Comparison of ENCODE assay signal across 8 cellular contexts in genomic region chr7:2555121-2556052, GRCh38. TPM values are rescaled to one million over a fixed set of nuclear protein-coding genes. Genes with fewer than 3 reads are reported as not detected.
DNase-seq lines count a peak whose midpoint lies in the region; ATAC-seq and TF ChIP-seq lines count a peak whose summit lies in the region.

TSS of gene BRAT1 (minus strand) at chr7:2555524. CDS start at chr7:2554431, 1,093 bp downstream.

- peaks cover 13% of the 10 kb centered on the region for H3K4me1 ChIP-seq in thymus (ENCODE audit: control insufficient read depth, insufficient read depth, low read length)

- H3K4me1 Mint-ChIP-seq in activated naive CD8-positive, alpha-beta T cell (ENCODE audit: low read depth): peaks cover 30% of the 10 kb centered on the region
- peaks cover 5% of the 10 kb centered on the region for H3K4me1 Mint-ChIP-seq in glutamatergic neuron (ENCODE audit: low read depth, unreplicated experiment)
- peaks cover 28% of the 10 kb centered on the region for H3K4me1 Mint-ChIP-seq in osteocyte (ENCODE audit: unreplicated experiment)

- peak within 1 kb of the TSS; percentile 86 for H3K4me3 ChIP-seq in thymus (ENCODE audit: low read length)

- peak within 1 kb of the TSS; percentile 90 for H3K4me3 Mint-ChIP-seq in activated naive CD8-positive, alpha-beta T cell
- peak within 1 kb of the TSS; percentile 80 for H3K4me3 Mint-ChIP-seq in glutamatergic neuron (ENCODE audit: unreplicated experiment)
- peak within 1 kb of the TSS; percentile 81 for H3K4me3 Mint-ChIP-seq in osteocyte (ENCODE audit: unreplicated experiment)

- peaks cover 4% of the 10 kb centered on the region for H3K27me3 ChIP-seq in thymus (ENCODE audit: control insufficient read depth, insufficient read depth)

- under 1% methylated on average over 79 of the region's 79 CpGs for WGBS in thymus

- H3K9me3 Mint-ChIP-seq in activated naive CD8-positive, alpha-beta T cell (ENCODE audit: low read depth): no peaks in the 10 kb centered on the region
- peaks cover 12% of the 10 kb centered on the region for H3K9me3 Mint-ChIP-seq in glutamatergic neuron (ENCODE audit: unreplicated experiment)
- no peaks in the 10 kb centered on the region for H3K9me3 Mint-ChIP-seq in osteocyte (ENCODE audit: unreplicated experiment)

- H3K9me3 ChIP-seq in thymus (ENCODE audit: control insufficient read depth): no peaks in the 10 kb centered on the region

- H3K27ac Mint-ChIP-seq in activated naive CD8-positive, alpha-beta T cell: peak within 1 kb of the TSS; percentile 90
- H3K27ac Mint-ChIP-seq in glutamatergic neuron (ENCODE audit: unreplicated experiment): peak within 1 kb of the TSS; percentile 82
- H3K27ac Mint-ChIP-seq in osteocyte (ENCODE audit: unreplicated experiment): peak within 1 kb of the TSS; percentile 83

- DNase-seq in NCI-H1092 treated with DMSO at 0.1 percent for 48 hours (lab: John Stamatoyannopoulos, UW) (peak; percentile 95), SKM-1 (lab: John Stamatoyannopoulos, UW; ENCODE audit: unreplicated experiment) (peak; percentile 85), glutamatergic neuron (peak; percentile 98), osteocyte (ENCODE audit: extremely low spot score, unreplicated experiment) (peak; percentile 98)

- H3K36me3 Mint-ChIP-seq in activated naive CD8-positive, alpha-beta T cell: peaks cover 4% of the 10 kb centered on the region
- H3K36me3 Mint-ChIP-seq in glutamatergic neuron (ENCODE audit: unreplicated experiment): no peaks in the 10 kb centered on the region
- H3K36me3 Mint-ChIP-seq in osteocyte (ENCODE audit: unreplicated experiment): peaks cover 5% of the 10 kb centered on the region

- peak; percentile 68 for ATAC-seq in HG02610 (IDR thresholded peaks at IDR 0.05; ENCODE audit: unreplicated experiment)

- no peak for TF ChIP-seq CTCF in glutamatergic neuron (IDR thresholded peaks at IDR 0.05; ENCODE audit: partially characterized antibody, unreplicated experiment)
- peak; percentile 63 for TF ChIP-seq CTCF in osteocyte (IDR thresholded peaks at IDR 0.05)

- no peaks in the 10 kb centered on the region for H3K27me3 Mint-ChIP-seq in activated naive CD8-positive, alpha-beta T cell
- H3K27me3 Mint-ChIP-seq in glutamatergic neuron (ENCODE audit: unreplicated experiment) (peaks cover 3% of the 10 kb centered on the region), osteocyte (ENCODE audit: unreplicated experiment) (no peaks in the 10 kb centered on the region)

- peaks cover 8% of the 10 kb centered on the region for H3K36me3 ChIP-seq in thymus (ENCODE audit: control insufficient read depth, insufficient read depth)

- peak within 1 kb of the TSS; percentile 99 for H3K27ac ChIP-seq in thymus (ENCODE audit: low read depth)

- peak; percentile 83 for TF ChIP-seq POLR2A in GM10847 (IDR thresholded peaks at IDR 0.05; ENCODE audit: extremely low read depth, insufficient read length)

RNA-seq across cellular contexts. Expression of gene BRAT1, which starts in this region (rescaled TPM):
- total RNA-seq in glutamatergic neuron (ENCODE audit: unreplicated experiment) (30.5 TPM), osteocyte (27.8 and 29.4 TPM in 2 replicates)
- polyA plus RNA-seq in thymus: 40.8 TPM

Comparison
In these comparisons a context has a peak if more than half of its experiments do, and no peak if none do; other contexts are left out.
1. Peak in every context shown above with its lines: DNase-seq, ATAC-seq, H3K4me3 ChIP-seq and H3K27ac ChIP-seq.